In the genomic region with DNA sequence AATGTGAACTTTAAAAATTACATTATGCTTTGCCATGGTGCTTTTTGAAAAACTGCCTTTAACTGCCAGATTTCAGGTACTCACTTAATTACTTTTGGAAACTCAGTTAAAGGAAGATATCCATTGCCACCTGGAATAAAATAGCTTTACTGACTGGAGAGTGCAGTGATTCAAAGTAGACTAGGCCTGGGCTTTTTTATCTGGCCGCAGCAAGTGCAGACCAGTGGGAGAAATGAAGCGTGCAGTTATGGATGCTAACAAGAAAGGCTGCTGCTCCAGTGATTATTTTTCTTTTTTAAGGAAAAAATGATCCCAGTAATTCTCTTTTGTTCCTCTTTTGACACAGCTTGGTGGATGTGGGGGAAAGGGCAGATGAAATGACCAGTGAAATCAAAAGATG, we compare ENCODE assay signal across 2 cellular contexts.
TF ChIP-seq lines count a peak whose summit lies in the region.

No MANE protein-coding gene starts in this region.

TF ChIP-seq in endothelial cell of umbilical vein, 7 proteins besides CTCF, POLR2A, EP300 and RAD21:
- no peak for TF ChIP-seq GATA2 (IDR thresholded peaks at IDR 0.05; ENCODE audit: insufficient read depth, insufficient read length, low read depth, low read length)
- TF ChIP-seq POLR2AphosphoS5 (IDR thresholded peaks at IDR 0.05; ENCODE audit: insufficient read depth, low read depth, low read length), result no peak
- TF ChIP-seq JUN (IDR thresholded peaks at IDR 0.05; ENCODE audit: borderline replicate concordance, insufficient read depth, insufficient read length, low read depth), result no peak
- TF ChIP-seq EZH2 (IDR thresholded peaks at IDR 0.05; ENCODE audit: borderline replicate concordance, low read depth, low read length, severe bottlenecking), result no peak
- TF ChIP-seq, protein P1, sequence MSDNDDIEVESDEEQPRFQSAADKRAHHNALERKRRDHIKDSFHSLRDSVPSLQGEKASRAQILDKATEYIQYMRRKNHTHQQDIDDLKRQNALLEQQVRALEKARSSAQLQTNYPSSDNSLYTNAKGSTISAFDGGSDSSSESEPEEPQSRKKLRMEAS (IDR thresholded peaks at IDR 0.05; ENCODE audit: insufficient read depth, insufficient read length), result no peak
- no peak for TF ChIP-seq MYC (IDR thresholded peaks at IDR 0.05; ENCODE audit: low read depth, low read length)
- TF ChIP-seq FOS (IDR thresholded peaks at IDR 0.05; ENCODE audit: borderline replicate concordance, insufficient read depth, low read length), result no peak

TF ChIP-seq in GM12891, 5 proteins besides CTCF, POLR2A, EP300 and RAD21:
- TF ChIP-seq POU2F2 (IDR thresholded peaks at IDR 0.05; ENCODE audit: low read depth, low read length), result no peak
- TF ChIP-seq POLR2AphosphoS5 (IDR thresholded peaks at IDR 0.05; ENCODE audit: low read depth, low read length), result no peak
- no peak for TF ChIP-seq PAX5 (IDR thresholded peaks at IDR 0.05; ENCODE audit: insufficient read depth, low read length, severe bottlenecking)
- TF ChIP-seq SPI1 (IDR thresholded peaks at IDR 0.05; ENCODE audit: low read depth, low read length), result no peak
- TF ChIP-seq TAF1 (IDR thresholded peaks at IDR 0.05; ENCODE audit: low read depth, low read length), result no peak
TF ChIP-seq in GM12891: peak in this region for 0.
